23 cellular contexts compared by ENCODE assay signal in the genomic region with DNA sequence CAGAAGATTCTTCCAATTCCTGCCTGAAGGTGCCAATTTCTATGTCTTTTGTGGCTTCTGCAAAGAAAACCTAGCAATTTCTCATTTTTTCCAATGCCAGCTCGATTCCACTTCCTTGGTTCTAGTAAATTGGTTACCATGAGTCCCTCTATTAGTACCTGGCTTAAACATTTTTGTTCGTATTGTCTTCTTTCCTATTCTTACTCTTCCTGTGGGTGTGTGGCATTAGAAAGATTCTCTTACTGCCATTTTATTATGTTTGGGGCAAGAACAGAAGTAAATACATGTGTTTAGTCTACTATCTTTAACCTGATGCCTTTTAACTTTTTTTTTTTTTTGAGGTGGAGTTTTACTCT. TPM values are rescaled to one million over a fixed set of nuclear protein-coding genes. Genes with fewer than 3 reads are reported as not detected.
DNase-seq lines count a peak whose midpoint lies in the region; ATAC-seq and TF ChIP-seq lines count a peak whose summit lies in the region.
"Had no signal": no experiment of that assay in that cellular context is flagged by ENCODE, and none has a peak within 500 bp of the region (broad histone marks: within the 10 kb centered on the region; RNA-seq: fewer than 3 reads in every experiment).

No MANE protein-coding gene starts in this region.

- H3K27me3 Mint-ChIP-seq in T-helper 2 cell treated with Interferon-gamma antibody and Interleukin-4, amounts not matched to agents 5 μg/mL and 100 μg/mL, for 36 hours (ENCODE audit: low read depth) = no peaks in the 10 kb centered on the region
- H3K27me3 Mint-ChIP-seq in activated T-helper 2 cell treated with anti-CD3 and anti-CD28 coated beads, Interferon-gamma antibody, Interleukin-2, Interleukin-4, amounts not matched to agents 10 μg/mL and 5 μg/mL and 100 μg/mL, durations not matched to agents 14 hours and 24 hours and 36 hours (ENCODE audit: low read depth) = no peaks in the 10 kb centered on the region
- H3K27me3 Mint-ChIP-seq in natural killer cell treated with Interleukin-12 subunit alpha and Interleukin-12 subunit beta and Interleukin-15 and Interleukin-18, amount 100 ng/mL, for 72 hours = no peaks in the 10 kb centered on the region
- H3K27me3 Mint-ChIP-seq: activated naive CD4-positive, alpha-beta T cell treated with anti-CD3 and anti-CD28 coated beads, Interleukin-2, amount 50 U/mL, for 24 hours; dendritic cell treated with granulocyte-macrophage colony-stimulating factor and Interleukin-4, amounts not matched to agents 40 ng/mL and 50 ng/mL, for 4 days had no signal

- H3K27ac Mint-ChIP-seq in T-helper 2 cell treated with Interferon-gamma antibody and Interleukin-4, amounts not matched to agents 5 μg/mL and 100 μg/mL, for 36 hours = peak overlapping the region; percentile 22
- peak overlapping the region; percentile 29 for H3K27ac Mint-ChIP-seq in activated T-helper 2 cell treated with anti-CD3 and anti-CD28 coated beads, Interferon-gamma antibody, Interleukin-2, Interleukin-4, amounts not matched to agents 10 μg/mL and 5 μg/mL and 100 μg/mL, durations not matched to agents 14 hours and 24 hours and 36 hours
- peak overlapping the region; percentile 58 to 71 for H3K27ac Mint-ChIP-seq in natural killer cell treated with Interleukin-12 subunit alpha and Interleukin-12 subunit beta and Interleukin-15 and Interleukin-18, amount 100 ng/mL, for 72 hours
- H3K27ac Mint-ChIP-seq: activated naive CD4-positive, alpha-beta T cell treated with anti-CD3 and anti-CD28 coated beads, Interleukin-2, amount 50 U/mL, for 24 hours; dendritic cell treated with granulocyte-macrophage colony-stimulating factor and Interleukin-4, amounts not matched to agents 40 ng/mL and 50 ng/mL, for 4 days had no signal

- no peaks in the 10 kb centered on the region for H3K36me3 ChIP-seq in breast epithelium
- H3K36me3 ChIP-seq: ascending aorta, gastrocnemius medialis, tibial artery had no signal

- no peak for ATAC-seq in natural killer cell treated with Interleukin-12 subunit alpha and Interleukin-12 subunit beta and Interleukin-15 and Interleukin-18, amount 100 ng/mL, for 72 hours
- ATAC-seq in foreskin keratinocyte = no peak
- ATAC-seq: gastrocnemius medialis had no signal

- TF ChIP-seq CTCF in HL-60 (IDR thresholded peaks at IDR 0.05; ENCODE audit: insufficient read depth, low read length) (no peak), breast epithelium (IDR thresholded peaks at IDR 0.05) (no peak), foreskin keratinocyte (conservative IDR thresholded peaks at IDR 0.05) (no peak)

- H3K9me3 ChIP-seq in breast epithelium = no peaks in the 10 kb centered on the region
- H3K9me3 ChIP-seq: ascending aorta, gastrocnemius medialis, tibial artery had no signal

- no peaks in the 10 kb centered on the region for H3K4me1 ChIP-seq in breast epithelium
- H3K4me1 ChIP-seq in foreskin keratinocyte = no peaks in the 10 kb centered on the region
- H3K4me1 ChIP-seq: ascending aorta, gastrocnemius medialis, tibial artery had no signal

- H3K9me3 Mint-ChIP-seq in T-helper 2 cell treated with Interferon-gamma antibody and Interleukin-4, amounts not matched to agents 5 μg/mL and 100 μg/mL, for 36 hours = no peaks in the 10 kb centered on the region
- H3K9me3 Mint-ChIP-seq in activated T-helper 2 cell treated with anti-CD3 and anti-CD28 coated beads, Interferon-gamma antibody, Interleukin-2, Interleukin-4, amounts not matched to agents 10 μg/mL and 5 μg/mL and 100 μg/mL, durations not matched to agents 14 hours and 24 hours and 36 hours = no peaks in the 10 kb centered on the region
- H3K9me3 Mint-ChIP-seq in natural killer cell treated with Interleukin-12 subunit alpha and Interleukin-12 subunit beta and Interleukin-15 and Interleukin-18, amount 100 ng/mL, for 72 hours = no peaks in the 10 kb centered on the region
- H3K9me3 Mint-ChIP-seq: activated naive CD4-positive, alpha-beta T cell treated with anti-CD3 and anti-CD28 coated beads, Interleukin-2, amount 50 U/mL, for 24 hours; dendritic cell treated with granulocyte-macrophage colony-stimulating factor and Interleukin-4, amounts not matched to agents 40 ng/mL and 50 ng/mL, for 4 days had no signal

- peaks cover 15% of the 10 kb centered on the region for H3K4me1 Mint-ChIP-seq in T-helper 2 cell treated with Interferon-gamma antibody and Interleukin-4, amounts not matched to agents 5 μg/mL and 100 μg/mL, for 36 hours (ENCODE audit: low read depth)
- peaks cover 20% of the 10 kb centered on the region for H3K4me1 Mint-ChIP-seq in activated T-helper 2 cell treated with anti-CD3 and anti-CD28 coated beads, Interferon-gamma antibody, Interleukin-2, Interleukin-4, amounts not matched to agents 10 μg/mL and 5 μg/mL and 100 μg/mL, durations not matched to agents 14 hours and 24 hours and 36 hours (ENCODE audit: low read depth)
- H3K4me1 Mint-ChIP-seq in natural killer cell treated with Interleukin-12 subunit alpha and Interleukin-12 subunit beta and Interleukin-15 and Interleukin-18, amount 100 ng/mL, for 72 hours (ENCODE audit: low read depth in 2 of 2) = peaks cover 16 to 20% of the 10 kb centered on the region in 2 donors

- peak overlapping the region; percentile 29; the same call in 1 of the 2 replicates for H3K27ac ChIP-seq in HL-60 (replicated peaks)
- no peak overlapping the region for H3K27ac ChIP-seq in breast epithelium
- no peak overlapping the region for H3K27ac ChIP-seq in foreskin keratinocyte
- H3K27ac ChIP-seq: ascending aorta, gastrocnemius medialis, tibial artery had no signal

- DNase-seq in T-helper 2 cell treated with Interferon-gamma antibody and Interleukin-4, amounts not matched to agents 5 μg/mL and 100 μg/mL, for 36 hours (ENCODE audit: low spot score) = no peak
- DNase-seq in T-helper 2 cell (no peak), HL-60 (ENCODE audit: low read depth in 1 of 2, low spot score in 1 of 2) (no peak), SHP77 (lab: John Stamatoyannopoulos, UW) (no peak), breast epithelium (ENCODE audit: low spot score in 2 of 2) (no peak), foreskin keratinocyte (no peak)
- DNase-seq in activated T-helper 2 cell treated with anti-CD3 and anti-CD28 coated beads, Interferon-gamma antibody, Interleukin-2, Interleukin-4, amounts not matched to agents 10 μg/mL and 5 μg/mL and 100 μg/mL, durations not matched to agents 14 hours and 24 hours and 36 hours (ENCODE audit: low spot score) = no peak
- DNase-seq in natural killer cell treated with Interleukin-12 subunit alpha and Interleukin-12 subunit beta and Interleukin-15 and Interleukin-18, amount 100 ng/mL, for 72 hours (ENCODE audit: low spot score) = no peak
- DNase-seq: 8988T; activated CD8-positive, alpha-beta memory T cell treated with anti-CD3 and anti-CD28 coated beads for 24 hours; DMS 273 treated with DMSO at 0.1 percent for 48 hours; gastrocnemius medialis; hypothalamus; NCI-H2029; NCI-H524 treated with DMSO at 0.1 percent for 48 hours; occipital lobe; SIG-M5; stimulated activated naive CD4-positive, alpha-beta T cell treated with Interleukin-2 at 50 U/mL for 16 hours; tibial artery had no signal

- H3K4me3 ChIP-seq in HL-60 (replicated peaks; ENCODE audit: insufficient read depth, low read length) (no peak overlapping the region), breast epithelium (no peak overlapping the region)
- H3K4me3 ChIP-seq: ascending aorta, gastrocnemius medialis, tibial artery had no signal

- TF ChIP-seq POLR2A in breast epithelium (IDR thresholded peaks at IDR 0.05) = no peak

- intact Hi-C loops in activated T-helper 2 cell treated with anti-CD3 and anti-CD28 coated beads, Interferon-gamma antibody, Interleukin-2, Interleukin-4, amounts not matched to agents 10 μg/mL and 5 μg/mL and 100 μg/mL, durations not matched to agents 14 hours and 24 hours and 36 hours (cut with micrococcal nuclease) = no loop called here
- intact Hi-C loops in breast epithelium (cut with DNase I; ENCODE audit: low total_unique reads) = no loop called here

- H3K36me3 Mint-ChIP-seq in T-helper 2 cell treated with Interferon-gamma antibody and Interleukin-4, amounts not matched to agents 5 μg/mL and 100 μg/mL, for 36 hours (ENCODE audit: low read depth) = no peaks in the 10 kb centered on the region
- no peaks in the 10 kb centered on the region for H3K36me3 Mint-ChIP-seq in activated T-helper 2 cell treated with anti-CD3 and anti-CD28 coated beads, Interferon-gamma antibody, Interleukin-2, Interleukin-4, amounts not matched to agents 10 μg/mL and 5 μg/mL and 100 μg/mL, durations not matched to agents 14 hours and 24 hours and 36 hours (ENCODE audit: low read depth)
- H3K36me3 Mint-ChIP-seq in natural killer cell treated with Interleukin-12 subunit alpha and Interleukin-12 subunit beta and Interleukin-15 and Interleukin-18, amount 100 ng/mL, for 72 hours = no peaks in the 10 kb centered on the region
- H3K36me3 Mint-ChIP-seq: activated naive CD4-positive, alpha-beta T cell treated with anti-CD3 and anti-CD28 coated beads, Interleukin-2, amount 50 U/mL, for 24 hours had no signal

- H3K4me3 Mint-ChIP-seq in T-helper 2 cell treated with Interferon-gamma antibody and Interleukin-4, amounts not matched to agents 5 μg/mL and 100 μg/mL, for 36 hours = no peak overlapping the region
- H3K4me3 Mint-ChIP-seq in activated T-helper 2 cell treated with anti-CD3 and anti-CD28 coated beads, Interferon-gamma antibody, Interleukin-2, Interleukin-4, amounts not matched to agents 10 μg/mL and 5 μg/mL and 100 μg/mL, durations not matched to agents 14 hours and 24 hours and 36 hours (ENCODE audit: low read depth) = no peak overlapping the region
- H3K4me3 Mint-ChIP-seq in natural killer cell treated with Interleukin-12 subunit alpha and Interleukin-12 subunit beta and Interleukin-15 and Interleukin-18, amount 100 ng/mL, for 72 hours = no peak overlapping the region
- H3K4me3 Mint-ChIP-seq: activated naive CD4-positive, alpha-beta T cell treated with anti-CD3 and anti-CD28 coated beads, Interleukin-2, amount 50 U/mL, for 24 hours; dendritic cell treated with granulocyte-macrophage colony-stimulating factor and Interleukin-4, amounts not matched to agents 40 ng/mL and 50 ng/mL, for 4 days had no signal

- H3K27me3 ChIP-seq in HL-60 (ENCODE audit: insufficient read depth, poor library complexity, severe bottlenecking) = no peaks in the 10 kb centered on the region
- no peaks in the 10 kb centered on the region for H3K27me3 ChIP-seq in breast epithelium
- H3K27me3 ChIP-seq in foreskin keratinocyte = peaks cover 2% of the 10 kb centered on the region
- H3K27me3 ChIP-seq: ascending aorta, gastrocnemius medialis had no signal

RNA-seq across cellular contexts. Expression of a gene that starts 20.3 kb away (rescaled TPM):
- 61.9 and 63.9 TPM in 2 replicates for total RNA-seq in activated T-helper 2 cell treated with anti-CD3 and anti-CD28 coated beads, Interferon-gamma antibody, Interleukin-2, Interleukin-4, amounts not matched to agents 10 μg/mL and 5 μg/mL and 100 μg/mL, durations not matched to agents 14 hours and 24 hours and 36 hours
- 10 to 100 TPM; 34.3 to 35.9 TPM for total RNA-seq in natural killer cell treated with Interleukin-12 subunit alpha and Interleukin-12 subunit beta and Interleukin-15 and Interleukin-18, amount 100 ng/mL, for 72 hours
- total RNA-seq in breast epithelium (10 to 100 TPM; 46.5 to 82.1 (median 67.5) TPM), foreskin keratinocyte (24.3 and 25.7 TPM in 2 replicates)
- polyA plus RNA-seq in foreskin keratinocyte = 46.7 and 53.2 TPM in 2 replicates

RNA-seq across cellular contexts. Expression of a gene that starts 30.0 kb away (rescaled TPM):
- total RNA-seq in activated T-helper 2 cell treated with anti-CD3 and anti-CD28 coated beads, Interferon-gamma antibody, Interleukin-2, Interleukin-4, amounts not matched to agents 10 μg/mL and 5 μg/mL and 100 μg/mL, durations not matched to agents 14 hours and 24 hours and 36 hours = 6.4 and 7.7 TPM in 2 replicates
- total RNA-seq in natural killer cell treated with Interleukin-12 subunit alpha and Interleukin-12 subunit beta and Interleukin-15 and Interleukin-18, amount 100 ng/mL, for 72 hours = 1 to 10 TPM; 1.6 to 5.6 TPM
- total RNA-seq in breast epithelium (1 to 10 TPM; 1.6 to 7.3 (median 2.0) TPM), foreskin keratinocyte (0.60 and 0.78 TPM in 2 replicates)
- polyA plus RNA-seq in foreskin keratinocyte = 0.79 and 0.92 TPM in 2 replicates
- total RNA-seq: H4 had no signal

RNA-seq across cellular contexts. Expression of a gene that starts 40.1 kb away (rescaled TPM):
- total RNA-seq in activated T-helper 2 cell treated with anti-CD3 and anti-CD28 coated beads, Interferon-gamma antibody, Interleukin-2, Interleukin-4, amounts not matched to agents 10 μg/mL and 5 μg/mL and 100 μg/mL, durations not matched to agents 14 hours and 24 hours and 36 hours = 843 and 845 TPM in 2 replicates
- 1,000 to 10,000 TPM in 1 of 2 donors, 100 to 1,000 TPM in 1; 987 to 1,615 TPM for total RNA-seq in natural killer cell treated with Interleukin-12 subunit alpha and Interleukin-12 subunit beta and Interleukin-15 and Interleukin-18, amount 100 ng/mL, for 72 hours
- 10 to 100 TPM; 24.4 to 30.9 (median 24.9) TPM for total RNA-seq in breast epithelium
- 12.2 and 18.8 TPM in 2 replicates for total RNA-seq in foreskin keratinocyte
- polyA plus RNA-seq in foreskin keratinocyte = 18.7 and 30.3 TPM in 2 replicates

RNA-seq across cellular contexts. Expression of a gene that starts 47.3 kb away (rescaled TPM):
- total RNA-seq in activated T-helper 2 cell treated with anti-CD3 and anti-CD28 coated beads, Interferon-gamma antibody, Interleukin-2, Interleukin-4, amounts not matched to agents 10 μg/mL and 5 μg/mL and 100 μg/mL, durations not matched to agents 14 hours and 24 hours and 36 hours = 14.0 and 14.2 TPM in 2 replicates
- total RNA-seq in natural killer cell treated with Interleukin-12 subunit alpha and Interleukin-12 subunit beta and Interleukin-15 and Interleukin-18, amount 100 ng/mL, for 72 hours = 10 to 100 TPM; 21.1 to 25.8 TPM
- total RNA-seq in breast epithelium = 100 to 1,000 TPM; 106 to 143 (median 114) TPM
- 22.1 and 25.4 TPM in 2 replicates for total RNA-seq in foreskin keratinocyte
- 29.6 and 43.1 TPM in 2 replicates for polyA plus RNA-seq in foreskin keratinocyte

RNA-seq across cellular contexts. Expression of a gene that starts 50.1 kb away (rescaled TPM):
- 225 and 245 TPM in 2 replicates for total RNA-seq in activated T-helper 2 cell treated with anti-CD3 and anti-CD28 coated beads, Interferon-gamma antibody, Interleukin-2, Interleukin-4, amounts not matched to agents 10 μg/mL and 5 μg/mL and 100 μg/mL, durations not matched to agents 14 hours and 24 hours and 36 hours
- total RNA-seq in natural killer cell treated with Interleukin-12 subunit alpha and Interleukin-12 subunit beta and Interleukin-15 and Interleukin-18, amount 100 ng/mL, for 72 hours = 100 to 1,000 TPM; 206 to 410 TPM
- 100 to 1,000 TPM; 125 to 267 (median 258) TPM for total RNA-seq in breast epithelium
- 165 and 184 TPM in 2 replicates for total RNA-seq in foreskin keratinocyte
- 155 and 156 TPM in 2 replicates for polyA plus RNA-seq in foreskin keratinocyte

Comparison
In these comparisons a context has a peak if more than half of its experiments do, and no peak if none do; other contexts are left out.
1. RNA of a gene that starts 40.1 kb away (total RNA-seq): 987 to 1,615 TPM in natural killer cell treated with Interleukin-12 subunit alpha and Interleukin-12 subunit beta and Interleukin-15 and Interleukin-18, amount 100 ng/mL, for 72 hours and 843 to 845 TPM in activated T-helper 2 cell treated with anti-CD3 and anti-CD28 coated beads, Interferon-gamma antibody, Interleukin-2, Interleukin-4, amounts not matched to agents 10 μg/mL and 5 μg/mL and 100 μg/mL, durations not matched to agents 14 hours and 24 hours and 36 hours; 24.4 to 30.9 TPM in breast epithelium and 12.2 to 18.8 TPM in foreskin keratinocyte; every median in the first group is over 10 times any median in the second.
2. Peak in every context shown above with its lines, with median percentiles within 50 percentile points of each other: H3K27ac Mint-ChIP-seq.